ENCODE assay signal across 18 cellular contexts in the genomic region with DNA sequence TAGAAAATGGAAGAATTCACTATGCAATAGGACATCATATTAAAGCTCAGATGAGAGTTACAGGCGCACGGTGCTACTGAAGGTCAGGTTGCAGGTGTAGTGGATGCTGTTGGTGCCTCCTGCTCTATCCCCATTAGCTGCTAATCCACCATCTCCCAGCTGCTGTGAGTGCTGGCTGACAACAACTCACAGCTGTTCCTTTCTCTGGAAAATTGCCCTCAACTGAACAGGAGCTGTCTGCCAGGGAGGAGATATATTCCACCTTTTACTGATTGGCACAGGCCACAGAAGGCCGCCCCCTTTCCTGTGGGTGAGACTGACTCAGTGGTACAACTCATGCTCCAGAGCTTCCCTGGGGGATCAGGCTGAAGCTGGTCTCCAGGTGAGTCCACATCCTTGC. TPM values are rescaled to one million over a fixed set of nuclear protein-coding genes. Genes with fewer than 3 reads are reported as not detected.
"Had no signal": no experiment of that assay in that cellular context is flagged by ENCODE, and none has a peak within 500 bp of the region (broad histone marks: within the 10 kb centered on the region; RNA-seq: fewer than 3 reads in every experiment).

No MANE protein-coding gene starts in this region.

- H3K9me3 ChIP-seq: gastrocnemius medialis, ovary, spleen had no signal

- H3K9ac ChIP-seq: neural progenitor cell had no signal

- H2AFZ ChIP-seq: neural progenitor cell had no signal

- H3K27me3 Mint-ChIP-seq: activated naive CD4-positive, alpha-beta T cell treated with anti-CD3 and anti-CD28 coated beads, Interleukin-2, amount 10 ng/mL, durations not matched to agents 7 days and 5 days; type B pancreatic cell had no signal

- H3K36me3 Mint-ChIP-seq: activated naive CD4-positive, alpha-beta T cell treated with anti-CD3 and anti-CD28 coated beads, Interleukin-2, amount 10 ng/mL, durations not matched to agents 7 days and 5 days; type B pancreatic cell had no signal

- H3K4me3 Mint-ChIP-seq: activated CD4-positive, alpha-beta memory T cell treated with anti-CD3 and anti-CD28 coated beads, Interleukin-2, amount 10 ng/mL, durations not matched to agents 7 days and 5 days; activated CD4-positive, alpha-beta T cell treated with anti-CD3 and anti-CD28 coated beads for 36 hours; activated naive CD4-positive, alpha-beta T cell treated with anti-CD3 and anti-CD28 coated beads, Interleukin-2, amount 10 ng/mL, durations not matched to agents 7 days and 5 days; activated T-cell treated with anti-CD3 and anti-CD28 coated beads, Interleukin-2, amount 50 U/mL, for 24 hours; endodermal cell; neural progenitor cell; stimulated activated naive CD8-positive, alpha-beta T cell treated with anti-CD3 and anti-CD28 coated beads, Interleukin-15, Interleukin-2, amounts not matched to agents 100 ng/mL and 50 ng/mL, for 24 hours; type B pancreatic cell had no signal

- H3K36me3 ChIP-seq: gastrocnemius medialis, heart left ventricle, neural progenitor cell, ovary, spleen had no signal

- H3K4me2 ChIP-seq: neural progenitor cell had no signal

- H3K9me3 Mint-ChIP-seq: activated CD4-positive, alpha-beta memory T cell treated with anti-CD3 and anti-CD28 coated beads, Interleukin-2, amount 10 ng/mL, durations not matched to agents 7 days and 5 days; activated naive CD4-positive, alpha-beta T cell treated with anti-CD3 and anti-CD28 coated beads, Interleukin-2, amount 10 ng/mL, durations not matched to agents 7 days and 5 days; activated T-cell treated with anti-CD3 and anti-CD28 coated beads, Interleukin-2, amount 50 U/mL, for 24 hours; type B pancreatic cell had no signal

- H3K4me1 Mint-ChIP-seq: activated CD4-positive, alpha-beta memory T cell treated with anti-CD3 and anti-CD28 coated beads, Interleukin-2, amount 10 ng/mL, durations not matched to agents 7 days and 5 days; activated CD4-positive, alpha-beta T cell treated with anti-CD3 and anti-CD28 coated beads for 36 hours; activated naive CD4-positive, alpha-beta T cell treated with anti-CD3 and anti-CD28 coated beads, Interleukin-2, amount 10 ng/mL, durations not matched to agents 7 days and 5 days had no signal

- H3K27me3 ChIP-seq: gastrocnemius medialis, heart left ventricle, neural progenitor cell, ovary had no signal

- H3K27ac ChIP-seq: gastrocnemius medialis, heart left ventricle, neural progenitor cell, ovary, spleen, VCaP had no signal

- ATAC-seq: activated CD4-positive, alpha-beta T cell treated with anti-CD3 and anti-CD28 coated beads for 36 hours; gastrocnemius medialis; left colon; sciatic nerve had no signal

- DNase-seq: activated CD4-positive, alpha-beta memory T cell treated with anti-CD3 and anti-CD28 coated beads, Interleukin-2, amount 10 ng/mL, durations not matched to agents 7 days and 5 days; activated CD4-positive, alpha-beta T cell treated with anti-CD3 and anti-CD28 coated beads for 36 hours; activated naive CD4-positive, alpha-beta T cell treated with anti-CD3 and anti-CD28 coated beads, Interleukin-2, amount 10 ng/mL, durations not matched to agents 7 days and 5 days; activated T-cell treated with anti-CD3 and anti-CD28 coated beads, Interleukin-2, amount 50 U/mL, for 24 hours; endodermal cell; erythroblast; gastrocnemius medialis; heart left ventricle; left colon; midbrain; ovary; spleen had no signal

- H3K27ac Mint-ChIP-seq: activated CD4-positive, alpha-beta memory T cell treated with anti-CD3 and anti-CD28 coated beads, Interleukin-2, amount 10 ng/mL, durations not matched to agents 7 days and 5 days; activated CD4-positive, alpha-beta T cell treated with anti-CD3 and anti-CD28 coated beads for 36 hours; activated naive CD4-positive, alpha-beta T cell treated with anti-CD3 and anti-CD28 coated beads, Interleukin-2, amount 10 ng/mL, durations not matched to agents 7 days and 5 days; activated T-cell treated with anti-CD3 and anti-CD28 coated beads, Interleukin-2, amount 50 U/mL, for 24 hours; endodermal cell; neural progenitor cell; stimulated activated naive CD8-positive, alpha-beta T cell treated with anti-CD3 and anti-CD28 coated beads, Interleukin-15, Interleukin-2, amounts not matched to agents 100 ng/mL and 50 ng/mL, for 24 hours; type B pancreatic cell had no signal

- H3K4me3 ChIP-seq: gastrocnemius medialis, heart left ventricle, lung, neural progenitor cell, ovary, spleen had no signal

- H3K4me1 ChIP-seq: neural progenitor cell, spleen had no signal

RNA-seq across cellular contexts. Expression of a gene that starts 48.8 kb away (rescaled TPM):
- total RNA-seq: activated CD4-positive, alpha-beta memory T cell treated with anti-CD3 and anti-CD28 coated beads, Interleukin-2, amount 10 ng/mL, durations not matched to agents 7 days and 5 days had no signal
